Comparison of ENCODE assay signal across 9 cellular contexts in genomic region chr19:42683917-42684513, GRCh38. TPM values are rescaled to one million over a fixed set of nuclear protein-coding genes. Genes with fewer than 3 reads are reported as not detected.
DNase-seq lines count a peak whose midpoint lies in the region; FAIRE-seq and TF ChIP-seq lines count a peak whose summit lies in the region.
"Had no signal": no experiment of that assay in that cellular context is flagged by ENCODE, and none has a peak within 500 bp of the region (broad histone marks: within the 10 kb centered on the region; RNA-seq: fewer than 3 reads in every experiment).

No MANE protein-coding gene starts in this region.

- FAIRE-seq in H54 (lab: Jason Lieb, UNC), result peak; percentile 11

- H3K4me1 Mint-ChIP-seq in activated CD4-positive, alpha-beta T cell treated with anti-CD3 and anti-CD28 coated beads, Interleukin-2, amount 10 ng/mL, durations not matched to agents 7 days and 5 days, result no peaks in the 10 kb centered on the region
- H3K4me1 Mint-ChIP-seq: naive thymus-derived CD8-positive, alpha-beta T cell had no signal

- no peaks in the 10 kb centered on the region for H3K27me3 Mint-ChIP-seq in activated CD4-positive, alpha-beta T cell treated with anti-CD3 and anti-CD28 coated beads, Interleukin-2, amount 10 ng/mL, durations not matched to agents 7 days and 5 days

- DNase-seq in CMK (ENCODE audit: low read depth) (peak; percentile 26), H54 (ENCODE audit: insufficient read length, low spot score) (no peak), kidney glomerular epithelial cell (lab: John Stamatoyannopoulos, UW) (peak; percentile 1), NCI-H526 treated with DMSO at 0.1 percent for 48 hours (lab: John Stamatoyannopoulos, UW) (no peak), NCI-H510A (lab: John Stamatoyannopoulos, UW) (no peak), DMS153 (lab: John Stamatoyannopoulos, UW) (no peak)
- DNase-seq in activated CD4-positive, alpha-beta T cell treated with anti-CD3 and anti-CD28 coated beads, Interleukin-2, amount 10 ng/mL, durations not matched to agents 7 days and 5 days, result peak; percentile 26
- DNase-seq in stimulated activated naive CD4-positive, alpha-beta T cell treated with Interleukin-2 at 50 U/mL for 16 hours (lab: John Stamatoyannopoulos, UW), result no peak

- no peak for TF ChIP-seq POLR2A in H54 (IDR thresholded peaks at IDR 0.05; ENCODE audit: low read depth, low read length)

- H3K36me3 Mint-ChIP-seq in activated CD4-positive, alpha-beta T cell treated with anti-CD3 and anti-CD28 coated beads, Interleukin-2, amount 10 ng/mL, durations not matched to agents 7 days and 5 days (ENCODE audit: low read depth), result no peaks in the 10 kb centered on the region

- no peak overlapping the region for H3K4me3 Mint-ChIP-seq in activated CD4-positive, alpha-beta T cell treated with anti-CD3 and anti-CD28 coated beads, Interleukin-2, amount 10 ng/mL, durations not matched to agents 7 days and 5 days
- H3K4me3 Mint-ChIP-seq: naive thymus-derived CD8-positive, alpha-beta T cell had no signal

- POLR2A ChIA-PET in activated CD4-positive, alpha-beta T cell treated with anti-CD3 and anti-CD28 coated beads, Interleukin-2, amount 10 ng/mL, durations not matched to agents 7 days and 5 days (lab: Charles Lee), result no interaction called here

- CTCF ChIA-PET in activated CD4-positive, alpha-beta T cell treated with anti-CD3 and anti-CD28 coated beads, Interleukin-2, amount 10 ng/mL, durations not matched to agents 7 days and 5 days (lab: Charles Lee), result no interaction called here

- H3K27ac Mint-ChIP-seq in activated CD4-positive, alpha-beta T cell treated with anti-CD3 and anti-CD28 coated beads, Interleukin-2, amount 10 ng/mL, durations not matched to agents 7 days and 5 days, result no peak overlapping the region
- H3K27ac Mint-ChIP-seq: naive thymus-derived CD8-positive, alpha-beta T cell had no signal

- peaks cover 20% of the 10 kb centered on the region for H3K9me3 Mint-ChIP-seq in activated CD4-positive, alpha-beta T cell treated with anti-CD3 and anti-CD28 coated beads, Interleukin-2, amount 10 ng/mL, durations not matched to agents 7 days and 5 days

RNA-seq across cellular contexts. Expression of gene PSG3, which starts 56.3 kb away (rescaled TPM):
- not detected for total RNA-seq in activated CD4-positive, alpha-beta T cell treated with anti-CD3 and anti-CD28 coated beads, Interleukin-2, amount 10 ng/mL, durations not matched to agents 7 days and 5 days
- total RNA-seq: naive thymus-derived CD8-positive, alpha-beta T cell had no signal

Comparison
In these comparisons a context has a peak if more than half of its experiments do, and no peak if none do; other contexts are left out.
1. DNase-seq: peak in CMK (single experiment), activated CD4-positive, alpha-beta T cell treated with anti-CD3 and anti-CD28 coated beads, Interleukin-2, amount 10 ng/mL, durations not matched to agents 7 days and 5 days (single experiment) and kidney glomerular epithelial cell (single experiment); none in H54 (single experiment), NCI-H526 treated with DMSO at 0.1 percent for 48 hours (single experiment), stimulated activated naive CD4-positive, alpha-beta T cell treated with Interleukin-2 at 50 U/mL for 16 hours (single experiment), NCI-H510A (single experiment) and DMS153 (single experiment).